8 cellular contexts compared by ENCODE assay signal in the genomic region with DNA sequence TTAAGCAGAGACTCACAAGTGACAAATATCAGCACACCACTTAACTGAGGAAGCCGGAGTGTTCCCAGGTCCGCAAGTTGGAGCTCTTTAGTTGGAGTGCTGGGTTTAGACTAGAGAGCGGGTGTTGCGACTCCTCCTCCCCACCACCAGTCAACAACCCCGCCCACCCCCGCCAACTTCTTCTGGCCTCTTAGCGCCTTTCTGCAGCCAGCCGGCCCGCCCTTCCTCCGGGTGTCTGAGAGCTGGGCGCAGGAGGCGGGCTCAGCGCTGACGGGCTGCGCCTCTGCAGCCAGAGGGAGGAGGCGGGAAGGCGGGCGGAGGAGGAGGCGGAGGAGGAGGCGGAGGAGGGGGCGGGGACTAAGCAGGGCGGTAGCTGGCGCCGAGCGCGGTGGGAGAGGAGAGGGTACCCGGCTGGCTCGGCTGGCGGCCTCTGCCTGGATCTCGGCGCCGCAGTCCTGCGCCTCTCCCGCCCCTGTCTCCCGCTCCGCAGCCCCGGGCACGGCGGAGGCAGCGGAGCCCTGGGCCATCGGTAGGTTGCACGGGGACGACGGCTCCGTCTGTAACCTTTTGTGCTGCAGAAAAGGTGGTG. TPM values are rescaled to one million over a fixed set of nuclear protein-coding genes. Genes with fewer than 3 reads are reported as not detected.
DNase-seq lines count a peak whose midpoint lies in the region; ATAC-seq, FAIRE-seq and TF ChIP-seq lines count a peak whose summit lies in the region.

A gene with protein sequence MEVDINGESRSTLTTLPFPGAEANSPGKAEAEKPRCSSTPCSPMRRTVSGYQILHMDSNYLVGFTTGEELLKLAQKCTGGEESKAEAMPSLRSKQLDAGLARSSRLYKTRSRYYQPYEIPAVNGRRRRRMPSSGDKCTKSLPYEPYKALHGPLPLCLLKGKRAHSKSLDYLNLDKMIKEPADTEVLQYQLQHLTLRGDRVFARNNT (plus strand): TSS at position 396 of the 589 bp plus-strand sequence. CDS start 17,157 bp downstream, outside the sequence.

- no peak for TF ChIP-seq CTCF in astrocyte of the cerebellum (IDR thresholded peaks at IDR 0.05; ENCODE audit: low read depth, low read length, missing control alignments)

- H3K4me3 ChIP-seq in astrocyte of the cerebellum (ENCODE audit: low read depth, low read length): peak within 1 kb of the TSS; percentile 94
- H3K4me3 ChIP-seq in right cardiac atrium (ENCODE audit: low read length): peak within 1 kb of the TSS; percentile 72

- FAIRE-seq in GM18507 (lab: Jason Lieb, UNC): peak; percentile 97
- no peak for FAIRE-seq in urothelium cell line (lab: Jason Lieb, UNC)

- peak; percentile 86 for DNase-seq in GM18507 (ENCODE audit: extremely low spot score, insufficient read length, low read depth)
- peak; percentile 94 for DNase-seq in NCI-H2029 (lab: John Stamatoyannopoulos, UW)
- peak; percentile 93 for DNase-seq in T-helper 9 cell
- DNase-seq in astrocyte of the cerebellum (ENCODE audit: low read depth): peak; percentile 95
- DNase-seq in right cardiac atrium: peak; percentile 98 to 99 (median 99)
- DNase-seq in pulmonary artery endothelial cell (ENCODE audit: low read depth, low spot score): peak; percentile 95
- DNase-seq in urothelium cell line (ENCODE audit: low spot score): peak; percentile 93

- H3K27me3 ChIP-seq in right cardiac atrium (ENCODE audit: control insufficient read depth, insufficient read depth): no peaks in the 10 kb centered on the region

- no peaks in the 10 kb centered on the region for H3K4me1 ChIP-seq in right cardiac atrium (ENCODE audit: control insufficient read depth, insufficient read depth, low read length)

- WGBS in right cardiac atrium: under 1% methylated on average over 43 of the region's 45 CpGs

- ATAC-seq in HG02973 (IDR thresholded peaks at IDR 0.05; ENCODE audit: unreplicated experiment): peak; percentile 83
- ATAC-seq in right cardiac atrium: peak; percentile 99 to 100

- intact Hi-C loops in right cardiac atrium (cut with DNase I): no loop called here

- in situ Hi-C loops in astrocyte of the cerebellum (cut with HindIII; ENCODE audit: low sequenced_read_pairs): no loop called here

- peak within 1 kb of the TSS; percentile 64 for H3K27ac ChIP-seq in right cardiac atrium (ENCODE audit: low read length)

- H3K9me3 ChIP-seq in right cardiac atrium (ENCODE audit: control insufficient read depth, low read length): no peaks in the 10 kb centered on the region

RNA-seq across cellular contexts. Expression of the gene that starts here (rescaled TPM):
- total RNA-seq in right cardiac atrium: 1 to 10 TPM; 3.4 to 4.8 (median 4.2) TPM
- polyA plus RNA-seq in right cardiac atrium: 3.0 TPM
- 14.6 and 18.6 TPM in 2 replicates for total RNA-seq in pulmonary artery endothelial cell

Comparison
In these comparisons a context has a peak if more than half of its experiments do, and no peak if none do; other contexts are left out.
1. Peak in every context shown above with its lines: DNase-seq, ATAC-seq, H3K4me3 ChIP-seq and H3K27ac ChIP-seq.